1 cellular context compared by ENCODE assay signal in genomic region chr5:140342896-140343295, GRCh38.
TF ChIP-seq lines count a peak whose summit lies in the region.

No MANE protein-coding gene starts in this region.

TF ChIP-seq in HEK293, 187 proteins besides CTCF, POLR2A, EP300 and RAD21 (continued from another document):
- TF ChIP-seq PRDM10 (tag by site-specific recombination; IDR thresholded peaks at IDR 0.05) (peak; percentile 63), ZFHX2 (tag by site-specific recombination; conservative IDR thresholded peaks at IDR 0.05) (0 out of 2 replicates have a peak, but pooled peaks have one; percentile 26), HIC1 (tag by site-specific recombination; IDR thresholded peaks at IDR 0.05) (no peak), ZSCAN30 (tag by site-specific recombination; IDR thresholded peaks at IDR 0.05) (no peak), ZBTB1 (tag by site-specific recombination; IDR thresholded peaks at IDR 0.05) (no peak), ZSCAN5A (tag by site-specific recombination; IDR thresholded peaks at IDR 0.05) (no peak), ZNF830 (tag by site-specific recombination; IDR thresholded peaks at IDR 0.05; ENCODE audit: low read depth) (no peak), ZNF202 (tag by site-specific recombination; IDR thresholded peaks at IDR 0.05; ENCODE audit: borderline replicate concordance) (no peak), ZNF266 (tag by site-specific recombination; IDR thresholded peaks at IDR 0.05; ENCODE audit: low read depth) (no peak), REPIN1 (tag by site-specific recombination; IDR thresholded peaks at IDR 0.05; ENCODE audit: low read depth) (no peak), ZNF776 (tag by site-specific recombination; IDR thresholded peaks at IDR 0.05; ENCODE audit: borderline replicate concordance) (no peak), EGR2 (tag by site-specific recombination; IDR thresholded peaks at IDR 0.05; ENCODE audit: low read depth) (peak; percentile 42; the same call in 1 of the 2 replicates), ZNF324 (tag by site-specific recombination; IDR thresholded peaks at IDR 0.05) (no peak), ZNF621 (tag by site-specific recombination; IDR thresholded peaks at IDR 0.05) (no peak), SCRT1 (tag by site-specific recombination; IDR thresholded peaks at IDR 0.05; ENCODE audit: borderline replicate concordance) (no peak), ZNF391 (tag by site-specific recombination; IDR thresholded peaks at IDR 0.05; ENCODE audit: borderline replicate concordance, low read depth) (no peak)
